ENCODE assay signal across 8 cellular contexts in the genomic region with DNA sequence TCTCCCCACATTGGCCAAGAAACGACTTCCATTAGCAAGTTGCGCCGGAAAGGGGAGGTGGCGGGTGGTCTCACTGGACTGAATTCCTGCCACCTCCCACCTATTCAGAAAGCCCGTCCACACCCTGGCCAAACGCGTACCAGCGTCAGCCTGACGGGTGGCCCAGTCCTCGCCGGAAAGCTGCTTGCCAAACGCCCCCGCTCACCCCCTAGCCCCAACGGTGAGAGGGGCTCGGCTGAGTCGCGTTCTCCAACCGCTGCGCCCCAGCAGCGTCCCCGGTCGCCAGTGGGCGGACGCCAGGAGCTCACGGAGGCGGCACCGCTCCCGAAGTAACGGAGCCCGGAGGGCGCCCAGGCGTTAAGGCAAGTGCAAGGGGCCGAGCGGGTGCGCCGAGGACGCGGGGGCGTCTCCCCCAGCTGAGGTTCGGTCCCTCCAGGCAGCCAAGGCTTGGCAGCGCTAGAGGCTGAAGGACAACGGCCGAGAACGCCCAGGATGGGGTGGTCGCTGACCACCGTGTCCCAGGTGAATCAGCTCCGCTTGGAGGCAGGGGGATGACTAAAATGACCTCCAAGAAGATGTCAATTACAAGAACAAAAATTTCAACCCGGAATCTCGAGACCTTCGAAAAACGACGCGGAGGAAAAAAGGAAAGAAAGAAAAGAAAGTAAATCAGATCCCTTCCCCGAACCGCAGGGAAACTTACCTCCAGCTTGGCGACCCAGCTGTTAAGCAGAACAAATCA.
DNase-seq lines count a peak whose midpoint lies in the region; ATAC-seq and TF ChIP-seq lines count a peak whose summit lies in the region.

No MANE protein-coding gene starts in this region.

- H3K14ac ChIP-seq in trophoblast cell (ENCODE audit: low read length), result no peak overlapping the region

- H3K4ac ChIP-seq in trophoblast cell (ENCODE audit: low read depth, low read length), result no peak overlapping the region

- no peak for ATAC-seq in GM21526 (IDR thresholded peaks at IDR 0.05; ENCODE audit: low FRiP score, unreplicated experiment)

- TF ChIP-seq CTCF in WI38 (IDR thresholded peaks at IDR 0.05; ENCODE audit: low read depth, low read length), result no peak
- TF ChIP-seq CTCF in fibroblast of villous mesenchyme (IDR thresholded peaks at IDR 0.05; ENCODE audit: insufficient read depth, low read depth, low read length), result no peak

- H2BK120ac ChIP-seq in trophoblast cell (ENCODE audit: insufficient read depth, low read length, poor library complexity), result no peak overlapping the region

- no peak overlapping the region for H3K9ac ChIP-seq in trophoblast cell (ENCODE audit: low read length)

- peaks cover 19% of the 10 kb centered on the region for H3K27me3 ChIP-seq in trophoblast cell (ENCODE audit: insufficient read depth, low read length)

- peaks cover 2% of the 10 kb centered on the region for H3K9me3 ChIP-seq in trophoblast cell (ENCODE audit: insufficient read depth, low read depth, low read length)

- DNase-seq in activated naive CD4-positive, alpha-beta T cell treated with Interleukin-2 at 50 U/mL for 16 hours, result peak; percentile 31
- DNase-seq in activated naive CD4-positive, alpha-beta T cell (lab: John Stamatoyannopoulos, UW), result no peak
- DNase-seq in fibroblast of villous mesenchyme (ENCODE audit: low read depth) (no peak), trophoblast cell (peak in 1 of 2 donors; percentile 27), KG1 (lab: John Stamatoyannopoulos, UW) (no peak), NCI-H187 treated with DMSO at 0.1 percent for 48 hours (lab: John Stamatoyannopoulos, UW) (no peak)

- H4K91ac ChIP-seq in trophoblast cell (ENCODE audit: low read depth, low read length), result no peak overlapping the region

- peak overlapping the region; percentile 95 for H3K4me2 ChIP-seq in trophoblast cell (ENCODE audit: low read length)

- no peak overlapping the region for H3K27ac ChIP-seq in trophoblast cell (ENCODE audit: low read depth, low read length)

- H3K4me1 ChIP-seq in trophoblast cell (ENCODE audit: control insufficient read depth in 1 of 2, insufficient read depth in 2 of 2, low read length in 2 of 2), result peaks cover 5 to 10% of the 10 kb centered on the region in 2 experiments

- no peaks in the 10 kb centered on the region for H3K79me1 ChIP-seq in trophoblast cell (ENCODE audit: low read length)

- no peaks in the 10 kb centered on the region for H3K36me3 ChIP-seq in trophoblast cell (ENCODE audit: control insufficient read depth in 1 of 2, insufficient read depth in 2 of 2, low read length in 2 of 2)

- no CpG with 5 or more reads among the region's 56 CpGs for WGBS in trophoblast cell (ENCODE audit: extremely low coverage, insufficient coverage, insufficient read length)

- no peak overlapping the region for H2AK5ac ChIP-seq in trophoblast cell (ENCODE audit: low read length)

- H3K79me2 ChIP-seq in trophoblast cell (ENCODE audit: control insufficient read depth, insufficient read depth, low read length, poor library complexity), result no peaks in the 10 kb centered on the region

- no peak overlapping the region for H2BK5ac ChIP-seq in trophoblast cell (ENCODE audit: low read depth, low read length, poor library complexity)

- no peak overlapping the region for H3K23ac ChIP-seq in trophoblast cell (ENCODE audit: low read length)

- H4K12ac ChIP-seq in trophoblast cell (ENCODE audit: low read depth, low read length), result no peak overlapping the region

- no peak overlapping the region for H4K8ac ChIP-seq in trophoblast cell (ENCODE audit: low read depth, low read length)

- H3K4me3 ChIP-seq in WI38 (ENCODE audit: low read depth, low read length) (peak overlapping the region; percentile 91), fibroblast of villous mesenchyme (ENCODE audit: low read depth, low read length) (peak overlapping the region; percentile 64), trophoblast cell (ENCODE audit: low read depth, low read length) (peak overlapping the region; percentile 71)

- no peak overlapping the region for H3K18ac ChIP-seq in trophoblast cell (ENCODE audit: low read length)

- no peak overlapping the region for H2AFZ ChIP-seq in trophoblast cell (ENCODE audit: insufficient read depth, low read length, poor library complexity)

- H2BK12ac ChIP-seq in trophoblast cell (ENCODE audit: low read length), result no peak overlapping the region
